ENCODE assay signal across 11 cellular contexts in genomic region chr5:55634204-55634785, GRCh38.
DNase-seq lines count a peak whose midpoint lies in the region; ATAC-seq and TF ChIP-seq lines count a peak whose summit lies in the region.
"Had no signal": no experiment of that assay in that cellular context is flagged by ENCODE, and none has a peak within 500 bp of the region (broad histone marks: within the 10 kb centered on the region; RNA-seq: fewer than 3 reads in every experiment).

No MANE protein-coding gene starts in this region.

- DNase-seq in A673 (ENCODE audit: low spot score) = peak; percentile 11
- DNase-seq in IMR-90 = peak; percentile 15
- no peak for DNase-seq in colonic mucosa
- DNase-seq in cortex of kidney (lab: John Stamatoyannopoulos, UW) = no peak
- DNase-seq in NK-92 treated with Interleukin-12 subunit alpha and Interleukin-12 subunit beta, amount 100 ng/mL, for 24 hours (lab: John Stamatoyannopoulos, UW) = no peak
- DNase-seq in G401 (ENCODE audit: low spot score) = no peak
- no peak for DNase-seq in activated gamma-delta T cell (lab: John Stamatoyannopoulos, UW)
- DNase-seq: NCI-H524, retina had no signal

- no peak overlapping the region for H4K8ac ChIP-seq in IMR-90 (ENCODE audit: low read depth in 2 of 2, low read length in 2 of 2)

- no peak overlapping the region for H3K4ac ChIP-seq in IMR-90 (ENCODE audit: low read depth, low read length)

- no peaks in the 10 kb centered on the region for H3K36me3 ChIP-seq in A673 (ENCODE audit: insufficient read depth, low read length, poor library complexity, severe bottlenecking)
- no peaks in the 10 kb centered on the region for H3K36me3 ChIP-seq in IMR-90 (ENCODE audit: control insufficient read depth, insufficient read depth, low read length)
- no peaks in the 10 kb centered on the region for H3K36me3 ChIP-seq in colonic mucosa

- no peak overlapping the region for H2BK15ac ChIP-seq in IMR-90 (ENCODE audit: low read depth, low read length)

- no peak overlapping the region for H2AK9ac ChIP-seq in IMR-90 (replicated peaks; ENCODE audit: low read depth, low read length, poor library complexity)

- H3K9me1 ChIP-seq in IMR-90 (ENCODE audit: insufficient read depth, low read length) = peaks cover 3% of the 10 kb centered on the region

- H3K9me3 Mint-ChIP-seq in nephron = no peaks in the 10 kb centered on the region
- H3K9me3 Mint-ChIP-seq: stimulated activated effector memory CD8-positive, alpha-beta T cell treated with anti-CD3 and anti-CD28 coated beads, Interleukin-12 subunit alpha, Interleukin-12 subunit beta, amount 100 ng/mL, for 72 hours had no signal

- no peak overlapping the region for H2BK5ac ChIP-seq in IMR-90 (ENCODE audit: low read depth, low read length, poor library complexity, severe bottlenecking)

- BruUV-seq in A673 (replicated peaks; lab: Mats Ljungman, UMichigan) (no TSS peak), IMR-90 (replicated peaks; lab: Mats Ljungman, UMichigan) (no TSS peak)

- TF ChIP-seq POLR2A in IMR-90 (IDR thresholded peaks at IDR 0.05; ENCODE audit: low read depth, low read length) = no peak

- no peak overlapping the region for H4K5ac ChIP-seq in IMR-90 (ENCODE audit: low read depth, low read length)

- H3K4me3 Mint-ChIP-seq in nephron = peak overlapping the region in 1 of 3 experiments; percentile 53
- H3K4me3 Mint-ChIP-seq: stimulated activated effector memory CD8-positive, alpha-beta T cell treated with anti-CD3 and anti-CD28 coated beads, Interleukin-12 subunit alpha, Interleukin-12 subunit beta, amount 100 ng/mL, for 72 hours had no signal

- H3K79me1 ChIP-seq in IMR-90 (ENCODE audit: low read depth in 1 of 2, low read length in 2 of 2) = peaks cover 0 to 3% of the 10 kb centered on the region in 2 experiments; a peak in 1 of 4 replicates

- no peak overlapping the region for H2AK5ac ChIP-seq in IMR-90 (ENCODE audit: low read depth, low read length)

- no peak overlapping the region for H3K56ac ChIP-seq in IMR-90 (ENCODE audit: extremely low read depth, insufficient read depth, low read length)

- H3K4me3 ChIP-seq in A673 (ENCODE audit: low read depth, low read length, poor library complexity, severe bottlenecking) = no peak overlapping the region
- H3K4me3 ChIP-seq in IMR-90 (ENCODE audit: insufficient read depth, low read depth, low read length) = no peak overlapping the region
- H3K4me3 ChIP-seq in colonic mucosa = no peak overlapping the region

- H3K36me3 Mint-ChIP-seq in nephron (ENCODE audit: low read depth) = peaks cover 14% of the 10 kb centered on the region

- H2BK120ac ChIP-seq in IMR-90 (ENCODE audit: low read depth, low read length) = no peak overlapping the region

- POLR2A ChIA-PET in A673 (lab: Charles Lee; ENCODE audit: low non-redundant PET) (no interaction called here), IMR-90 (lab: Charles Lee; ENCODE audit: unreplicated experiment) (no interaction called here)

- no CpG with 5 or more reads among the region's 1 CpG for WGBS in IMR-90 (ENCODE audit: extremely low coverage in 2 of 2, insufficient read length in 1 of 2), 2 experiments

- no peak for TF ChIP-seq RAD21 in IMR-90 (IDR thresholded peaks at IDR 0.05; ENCODE audit: low read length)

- H4K91ac ChIP-seq in IMR-90 (ENCODE audit: insufficient read depth, low read depth, low read length) = no peak overlapping the region

- H3K9me3 ChIP-seq in A673 (ENCODE audit: low read depth, low read length, poor library complexity, severe bottlenecking) (no peaks in the 10 kb centered on the region), IMR-90 (ENCODE audit: control insufficient read depth, insufficient read depth, low read length) (no peaks in the 10 kb centered on the region), colonic mucosa (no peaks in the 10 kb centered on the region)

- H2BK20ac ChIP-seq in IMR-90 (ENCODE audit: low read depth, low read length) = no peak overlapping the region

- H3K18ac ChIP-seq in IMR-90 (ENCODE audit: low read depth, low read length) = peak overlapping the region; percentile 31

- CTCF ChIA-PET in A673 (lab: Charles Lee) (no interaction called here), IMR-90 (lab: Yijun Ruan, JAX) (no interaction called here)

- TF ChIP-seq CTCF in A673 (conservative IDR thresholded peaks at IDR 0.05; ENCODE audit: low read depth, low read length) (no peak), IMR-90 (conservative IDR thresholded peaks at IDR 0.05; ENCODE audit: low read depth, low read length) (no peak), colonic mucosa (IDR thresholded peaks at IDR 0.05) (no peak), nephron (IDR thresholded peaks at IDR 0.05; ENCODE audit: unreplicated experiment in 3 of 3) (no peak)

- peaks cover 9% of the 10 kb centered on the region for H3K4me1 ChIP-seq in A673 (ENCODE audit: insufficient read depth, low read length, poor library complexity, severe bottlenecking)
- peaks cover 6% of the 10 kb centered on the region for H3K4me1 ChIP-seq in IMR-90 (ENCODE audit: control insufficient read depth, insufficient read depth, low read length)
- no peaks in the 10 kb centered on the region for H3K4me1 ChIP-seq in colonic mucosa

- H3K27ac ChIP-seq in A673 (ENCODE audit: low read depth, low read length, poor library complexity, severe bottlenecking) (no peak overlapping the region), IMR-90 (ENCODE audit: insufficient read depth, low read length) (no peak overlapping the region), colonic mucosa (peak overlapping the region; percentile 39)

- H3K27me3 Mint-ChIP-seq in nephron (ENCODE audit: low read depth) = no peaks in the 10 kb centered on the region

- peaks cover 66% of the 10 kb centered on the region for H3K4me1 Mint-ChIP-seq in nephron
- H3K4me1 Mint-ChIP-seq: stimulated activated effector memory CD8-positive, alpha-beta T cell treated with anti-CD3 and anti-CD28 coated beads, Interleukin-12 subunit alpha, Interleukin-12 subunit beta, amount 100 ng/mL, for 72 hours had no signal

- no peaks in the 10 kb centered on the region for H4K20me1 ChIP-seq in IMR-90 (ENCODE audit: insufficient read depth, low read length)

- intact Hi-C loops in A673 (cut with micrococcal nuclease; ENCODE audit: unreplicated experiment) = no loop called here
- intact Hi-C loops in IMR-90 (cut with micrococcal nuclease) = no loop called here
- intact Hi-C loops in colonic mucosa (cut with DNase I) = no loop called here

- no peak for ATAC-seq in IMR-90 (ENCODE audit: low read depth)
- ATAC-seq: stimulated activated effector memory CD8-positive, alpha-beta T cell treated with anti-CD3 and anti-CD28 coated beads, Interleukin-12 subunit alpha, Interleukin-12 subunit beta, amount 100 ng/mL, for 72 hours had no signal

- dilution Hi-C loops in IMR-90 (cut with HindIII; ENCODE audit: low sequenced_read_pairs, unreplicated experiment) = no loop called here

- H3K23ac ChIP-seq in IMR-90 (ENCODE audit: low read depth, low read length) = no peak overlapping the region

- H3K9ac ChIP-seq in IMR-90 (ENCODE audit: low read depth, low read length) (no peak overlapping the region), colonic mucosa (ENCODE audit: low read depth in 2 of 2, low read length in 2 of 2) (no peak overlapping the region)

- in situ Hi-C loops in IMR-90 (cut with MboI; ENCODE audit: low sequenced_read_pairs) = no loop called here
- in situ Hi-C loops in G401 (cut with HindIII; ENCODE audit: low sequenced_read_pairs) = no loop called here

- peak overlapping the region; percentile 43 to 98 (median 95) for H3K27ac Mint-ChIP-seq in nephron
- H3K27ac Mint-ChIP-seq: stimulated activated effector memory CD8-positive, alpha-beta T cell treated with anti-CD3 and anti-CD28 coated beads, Interleukin-12 subunit alpha, Interleukin-12 subunit beta, amount 100 ng/mL, for 72 hours had no signal

- H3K4me2 ChIP-seq in IMR-90 (ENCODE audit: low read depth, low read length) = peak overlapping the region; percentile 60

- H3K27me3 ChIP-seq in A673 (replicated peaks; ENCODE audit: insufficient read depth, low read depth, low read length, poor library complexity) (no peaks in the 10 kb centered on the region), IMR-90 (ENCODE audit: control insufficient read depth, insufficient read depth, low read length) (no peaks in the 10 kb centered on the region), colonic mucosa (no peaks in the 10 kb centered on the region)

- no peak overlapping the region for H3K14ac ChIP-seq in IMR-90 (replicated peaks; ENCODE audit: low read depth, low read length)

- H2AFZ ChIP-seq in IMR-90 (replicated peaks; ENCODE audit: low read length, poor library complexity) = no peak overlapping the region

TF ChIP-seq in IMR-90, 13 proteins besides CTCF, POLR2A, EP300 and RAD21 (continues in another document):
- TF ChIP-seq NFE2L2 (IDR thresholded peaks at IDR 0.05; ENCODE audit: low read depth, low read length) (no peak), FOS (IDR thresholded peaks at IDR 0.05; ENCODE audit: low read depth, low read length) (no peak), MAFK (IDR thresholded peaks at IDR 0.05; ENCODE audit: low read depth, low read length) (no peak), ELK1 (IDR thresholded peaks at IDR 0.05; ENCODE audit: borderline replicate concordance, low read depth, low read length) (no peak), MXI1 (IDR thresholded peaks at IDR 0.05; ENCODE audit: borderline replicate concordance, low read depth, low read length) (no peak), CHD1 (IDR thresholded peaks at IDR 0.05; ENCODE audit: low read depth, low read length) (no peak), RFX5 (IDR thresholded peaks at IDR 0.05; ENCODE audit: low read depth, low read length) (no peak), BHLHE40 (IDR thresholded peaks at IDR 0.05; ENCODE audit: low read depth, low read length) (no peak), MAZ (IDR thresholded peaks at IDR 0.05; ENCODE audit: borderline replicate concordance, low read depth, low read length) (no peak), CEBPB (IDR thresholded peaks at IDR 0.05; ENCODE audit: low read depth, low read length) (no peak), USF2 (IDR thresholded peaks at IDR 0.05; ENCODE audit: low read depth, low read length) (no peak)

Comparison
In these comparisons a context has a peak if more than half of its experiments do, and no peak if none do; other contexts are left out.
1. DNase-seq: peak in A673 (single experiment) and IMR-90 (single experiment); none in colonic mucosa (single experiment), cortex of kidney (single experiment), NK-92 treated with Interleukin-12 subunit alpha and Interleukin-12 subunit beta, amount 100 ng/mL, for 24 hours (single experiment), G401 (single experiment) and activated gamma-delta T cell (single experiment).